11 cellular contexts compared by ENCODE assay signal in genomic region chr1:199399996-199400714, GRCh38.
DNase-seq lines count a peak whose midpoint lies in the region; ATAC-seq and TF ChIP-seq lines count a peak whose summit lies in the region.
"Had no signal": no experiment of that assay in that cellular context is flagged by ENCODE, and none has a peak within 500 bp of the region (broad histone marks: within the 10 kb centered on the region; RNA-seq: fewer than 3 reads in every experiment).

No MANE protein-coding gene starts in this region.

- peak; percentile 31 for TF ChIP-seq CTCF in GM12873 (IDR thresholded peaks at IDR 0.05; ENCODE audit: insufficient read depth, low read depth, low read length, missing control alignments)

- peak; percentile 93 for DNase-seq in SKM-1 treated with dmso at 0.1 percent for 144 hours (lab: John Stamatoyannopoulos, UW; ENCODE audit: unreplicated experiment)
- no peak for DNase-seq in NCI-H345 (lab: John Stamatoyannopoulos, UW)
- DNase-seq in activated CD4-positive, alpha-beta T cell treated with anti-CD3 and anti-CD28 coated beads, Interleukin-2, amount 50 U/mL, for 4 hours, result no peak
- DNase-seq in ecto neural progenitor cell (ENCODE audit: low spot score), result no peak
- DNase-seq in NCI-H69 (lab: John Stamatoyannopoulos, UW), result no peak
- DNase-seq: activated naive CD8-positive, alpha-beta T cell treated with anti-CD3 and anti-CD28 coated beads, Interleukin-2, amount 10 ng/mL, durations not matched to agents 7 days and 5 days; NCI-H510A had no signal

- ATAC-seq in GM21423 (IDR thresholded peaks at IDR 0.05; ENCODE audit: unreplicated experiment) (peak; percentile 79), HG03196 (IDR thresholded peaks at IDR 0.05; ENCODE audit: unreplicated experiment) (peak; percentile 84)
- ATAC-seq: WTC11 had no signal
